Comparison of ENCODE assay signal across 20 cellular contexts in the genomic region with DNA sequence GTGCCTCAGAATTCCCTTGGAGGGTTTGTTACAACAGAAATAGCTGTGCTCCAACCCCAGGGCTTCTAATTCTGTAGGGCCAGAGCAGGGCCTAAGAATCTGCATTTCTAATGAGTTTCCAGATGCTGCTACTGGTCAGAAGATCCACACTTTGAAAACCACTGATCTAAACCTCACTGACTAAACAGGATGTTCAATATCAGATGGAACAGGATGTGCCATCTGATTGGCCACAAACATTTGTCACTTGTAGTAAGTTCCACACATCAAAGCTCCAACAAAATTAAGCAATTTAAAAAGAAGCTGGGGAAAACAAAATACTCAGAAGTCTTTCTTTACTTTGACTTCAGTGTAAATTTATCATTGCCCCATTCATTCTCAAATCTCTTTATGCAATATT. TPM values are rescaled to one million over a fixed set of nuclear protein-coding genes. Genes with fewer than 3 reads are reported as not detected.
A peak's percentile ranks its signal among the peaks of the same experiment; 100 is the strongest.
DNase-seq lines count a peak whose midpoint lies in the region; ATAC-seq lines count a peak whose summit lies in the region.
"Had no signal": no experiment of that assay in that cellular context is flagged by ENCODE, and none has a peak within 500 bp of the region (broad histone marks: within the 10 kb centered on the region; RNA-seq: fewer than 3 reads in every experiment).

No MANE protein-coding gene starts in this region.

- no peaks in the 10 kb centered on the region for H3K27me3 Mint-ChIP-seq in activated naive CD4-positive, alpha-beta T cell treated with anti-CD3 and anti-CD28 coated beads for 36 hours (ENCODE audit: low read depth)
- H3K27me3 Mint-ChIP-seq in T-cell, result no peaks in the 10 kb centered on the region
- no peaks in the 10 kb centered on the region for H3K27me3 Mint-ChIP-seq in activated naive CD8-positive, alpha-beta T cell treated with anti-CD3 and anti-CD28 coated beads, Interleukin-2, amount 50 U/mL, for 24 hours
- no peaks in the 10 kb centered on the region for H3K27me3 Mint-ChIP-seq in stimulated activated naive CD8-positive, alpha-beta T cell treated with anti-CD3 and anti-CD28 coated beads, Interleukin-15, amount 100 ng/mL, for 72 hours
- H3K27me3 Mint-ChIP-seq: naive B cell, type B pancreatic cell had no signal

- H3K4me3 Mint-ChIP-seq in activated naive CD4-positive, alpha-beta T cell treated with anti-CD3 and anti-CD28 coated beads for 36 hours, result no peak overlapping the region
- peak overlapping the region; percentile 3 to 31 (median 20) for H3K4me3 Mint-ChIP-seq in T-cell
- H3K4me3 Mint-ChIP-seq in activated naive CD8-positive, alpha-beta T cell treated with anti-CD3 and anti-CD28 coated beads, Interleukin-2, amount 50 U/mL, for 24 hours, result no peak overlapping the region
- H3K4me3 Mint-ChIP-seq in stimulated activated naive CD8-positive, alpha-beta T cell treated with anti-CD3 and anti-CD28 coated beads, Interleukin-15, amount 100 ng/mL, for 72 hours, result no peak overlapping the region
- H3K4me3 Mint-ChIP-seq: naive B cell, type B pancreatic cell had no signal

- DNase-seq in activated naive CD4-positive, alpha-beta T cell treated with anti-CD3 and anti-CD28 coated beads for 36 hours, result peak; percentile 24
- DNase-seq in activated naive CD4-positive, alpha-beta T cell treated with Interleukin-2 at 50 U/mL for 16 hours, result no peak
- DNase-seq in T-cell (peak in 12 of 34 experiments; percentile 1 to 40 (median 17)), left ventricle myocardium superior (no peak), HCEC 1CT (no peak), occipital lobe (lab: John Stamatoyannopoulos, UW) (no peak)
- no peak for DNase-seq in activated naive CD8-positive, alpha-beta T cell treated with anti-CD3 and anti-CD28 coated beads, Interleukin-2, amount 50 U/mL, for 24 hours
- DNase-seq in stimulated activated naive CD8-positive, alpha-beta T cell treated with anti-CD3 and anti-CD28 coated beads, Interleukin-15, amount 100 ng/mL, for 72 hours, result no peak
- DNase-seq: activated effector memory CD4-positive, alpha-beta T cell treated with Interleukin-2 at 50 U/mL for 16 hours; dorsolateral prefrontal cortex; KBM-7; left cardiac atrium; mesenchymal stem cell; naive B cell; NCI-H187; NCI-H526 treated with DMSO at 0.1 percent for 48 hours; pancreas; stimulated activated CD4-positive, alpha-beta T cell treated with anti-CD3 and anti-CD28 coated beads, Interleukin-12 subunit alpha, Interleukin-12 subunit beta, amount 100 ng/mL, for 4 hours; stimulated activated CD4-positive, alpha-beta T cell treated with anti-CD3 and anti-CD28 coated beads, Interleukin-4, amount 100 ng/mL, for 4 hours had no signal

- H3K4me1 Mint-ChIP-seq in activated naive CD4-positive, alpha-beta T cell treated with anti-CD3 and anti-CD28 coated beads for 36 hours (ENCODE audit: low read depth), result peaks cover 39% of the 10 kb centered on the region
- peaks cover 25 to 69% (median 60%) of the 10 kb centered on the region in 3 donors for H3K4me1 Mint-ChIP-seq in T-cell
- peaks cover 63% of the 10 kb centered on the region for H3K4me1 Mint-ChIP-seq in activated naive CD8-positive, alpha-beta T cell treated with anti-CD3 and anti-CD28 coated beads, Interleukin-2, amount 50 U/mL, for 24 hours
- H3K4me1 Mint-ChIP-seq in stimulated activated naive CD8-positive, alpha-beta T cell treated with anti-CD3 and anti-CD28 coated beads, Interleukin-15, amount 100 ng/mL, for 72 hours, result peaks cover 28% of the 10 kb centered on the region

- peaks cover 3% of the 10 kb centered on the region for H3K9me3 Mint-ChIP-seq in activated naive CD4-positive, alpha-beta T cell treated with anti-CD3 and anti-CD28 coated beads for 36 hours
- peaks cover 0 to 5% (median 0%) of the 10 kb centered on the region in 3 donors for H3K9me3 Mint-ChIP-seq in T-cell
- H3K9me3 Mint-ChIP-seq in activated naive CD8-positive, alpha-beta T cell treated with anti-CD3 and anti-CD28 coated beads, Interleukin-2, amount 50 U/mL, for 24 hours, result peaks cover 3% of the 10 kb centered on the region
- H3K9me3 Mint-ChIP-seq in stimulated activated naive CD8-positive, alpha-beta T cell treated with anti-CD3 and anti-CD28 coated beads, Interleukin-15, amount 100 ng/mL, for 72 hours, result no peaks in the 10 kb centered on the region

- H3K36me3 Mint-ChIP-seq in activated naive CD4-positive, alpha-beta T cell treated with anti-CD3 and anti-CD28 coated beads for 36 hours (ENCODE audit: low read depth), result peaks cover 7% of the 10 kb centered on the region
- peaks cover 8% of the 10 kb centered on the region for H3K36me3 Mint-ChIP-seq in T-cell
- H3K36me3 Mint-ChIP-seq in activated naive CD8-positive, alpha-beta T cell treated with anti-CD3 and anti-CD28 coated beads, Interleukin-2, amount 50 U/mL, for 24 hours (ENCODE audit: low read depth), result peaks cover 9% of the 10 kb centered on the region
- H3K36me3 Mint-ChIP-seq: naive B cell had no signal

- peak; percentile 63 to 82 (median 71) for ATAC-seq in T-cell (replicated peaks in 1 of 4)
- ATAC-seq in activated naive CD8-positive, alpha-beta T cell treated with anti-CD3 and anti-CD28 coated beads, Interleukin-2, amount 50 U/mL, for 24 hours, result peak; percentile 33
- ATAC-seq in stimulated activated naive CD8-positive, alpha-beta T cell treated with anti-CD3 and anti-CD28 coated beads, Interleukin-15, amount 100 ng/mL, for 72 hours, result peak; percentile 76
- ATAC-seq in left ventricle myocardium superior, result no peak
- ATAC-seq: left cardiac atrium, pancreas had no signal

- POLR2A ChIA-PET in T-cell (lab: Charles Lee), result no interaction called here

- CTCF ChIA-PET in activated naive CD4-positive, alpha-beta T cell treated with anti-CD3 and anti-CD28 coated beads for 36 hours (lab: Charles Lee), result no interaction called here
- CTCF ChIA-PET in T-cell (lab: Charles Lee), result no interaction called here

- intact Hi-C loops in activated naive CD4-positive, alpha-beta T cell treated with anti-CD3 and anti-CD28 coated beads for 36 hours (cut with micrococcal nuclease), result loop anchor here (5.0 kb wide), 1 partner anchor 112 kb away; no protein-coding TSS in a partner anchor
- intact Hi-C loops in left ventricle myocardium superior (cut with micrococcal nuclease), result no loop called here

- H3K27ac Mint-ChIP-seq in activated naive CD4-positive, alpha-beta T cell treated with anti-CD3 and anti-CD28 coated beads for 36 hours, result no peak overlapping the region
- H3K27ac Mint-ChIP-seq in T-cell, result peak overlapping the region; percentile 41 to 55
- no peak overlapping the region for H3K27ac Mint-ChIP-seq in activated naive CD8-positive, alpha-beta T cell treated with anti-CD3 and anti-CD28 coated beads, Interleukin-2, amount 50 U/mL, for 24 hours
- H3K27ac Mint-ChIP-seq in stimulated activated naive CD8-positive, alpha-beta T cell treated with anti-CD3 and anti-CD28 coated beads, Interleukin-15, amount 100 ng/mL, for 72 hours, result peak overlapping the region in 1 of 2 donors; percentile 25
- H3K27ac Mint-ChIP-seq: type B pancreatic cell had no signal

RNA-seq across cellular contexts. Expression of gene CASK, which starts 14.3 kb away (rescaled TPM):
- total RNA-seq in activated naive CD4-positive, alpha-beta T cell treated with anti-CD3 and anti-CD28 coated beads for 36 hours, result 10 to 100 TPM; 15.4 to 18.9 TPM
- total RNA-seq in T-cell, result 10 to 100 TPM; 52.6 to 81.6 (median 67.5) TPM
- 15.3 TPM for total RNA-seq in left ventricle myocardium superior
- total RNA-seq in occipital lobe, result 87.2 TPM

Comparison
In these comparisons a context has a peak if more than half of its experiments do, and no peak if none do; other contexts are left out.
1. H3K27ac Mint-ChIP-seq: peak in T-cell (2 of 2); none in activated naive CD4-positive, alpha-beta T cell treated with anti-CD3 and anti-CD28 coated beads for 36 hours (single experiment) and activated naive CD8-positive, alpha-beta T cell treated with anti-CD3 and anti-CD28 coated beads, Interleukin-2, amount 50 U/mL, for 24 hours (single experiment).
2. H3K4me3 Mint-ChIP-seq: peak in T-cell (3 of 3); none in activated naive CD4-positive, alpha-beta T cell treated with anti-CD3 and anti-CD28 coated beads for 36 hours (single experiment), activated naive CD8-positive, alpha-beta T cell treated with anti-CD3 and anti-CD28 coated beads, Interleukin-2, amount 50 U/mL, for 24 hours (single experiment) and stimulated activated naive CD8-positive, alpha-beta T cell treated with anti-CD3 and anti-CD28 coated beads, Interleukin-15, amount 100 ng/mL, for 72 hours (0 of 2).